In genomic region chr3:183260167-183260904, GRCh38 we compare ENCODE assay signal across 9 cellular contexts. TPM values are rescaled to one million over a fixed set of nuclear protein-coding genes. Genes with fewer than 3 reads are reported as not detected.
DNase-seq lines count a peak whose midpoint lies in the region; ATAC-seq and TF ChIP-seq lines count a peak whose summit lies in the region.
"Had no signal": no experiment of that assay in that cellular context is flagged by ENCODE, and none has a peak within 500 bp of the region (broad histone marks: within the 10 kb centered on the region; RNA-seq: fewer than 3 reads in every experiment).

No MANE protein-coding gene starts in this region.

- H3K27ac ChIP-seq in RWPE1, result peak overlapping the region; percentile 46
- peak overlapping the region; percentile 12 for H3K27ac ChIP-seq in psoas muscle

- POLR2A ChIA-PET in RWPE1 (lab: Yijun Ruan, JAX; ENCODE audit: low non-redundant PET), result no interaction called here

- H3K36me3 ChIP-seq in psoas muscle (ENCODE audit: insufficient read depth in 1 of 2, low read depth in 1 of 2), result peaks cover 2 to 6% of the 10 kb centered on the region in 2 donors

- CTCF ChIA-PET in Calu3 (lab: Charles Lee), result interaction anchor here (0.8 to 1.7 kb wide), 2 partner anchors 7 to 15 kb away, joined by 3 to 4 read pairs; partner anchors contain the start of gene B3GNT5
- CTCF ChIA-PET in RWPE1 (lab: Yijun Ruan, JAX), result interaction anchor here (0.7 kb wide), 1 partner anchor 902 kb away, joined by 3 read pairs; no protein-coding TSS in a partner anchor

- 51 to 66% (median 54%) methylated on average over 7 of the region's 7 CpGs for WGBS in psoas muscle, 3 donors

- TF ChIP-seq CTCF in Calu3 (IDR thresholded peaks at IDR 0.05; ENCODE audit: unreplicated experiment) (no peak), RWPE1 (conservative IDR thresholded peaks at IDR 0.05; ENCODE audit: low read depth) (no peak), psoas muscle (IDR thresholded peaks at IDR 0.05) (no peak), GM10266 (IDR thresholded peaks at IDR 0.05; ENCODE audit: control insufficient read depth, insufficient read depth, low read depth, missing control alignments) (no peak)

- H3K9me3 Mint-ChIP-seq in Calu3 (ENCODE audit: low read depth, unreplicated experiment), result no peaks in the 10 kb centered on the region

- H3K9me3 ChIP-seq in psoas muscle, result no peaks in the 10 kb centered on the region

- peaks cover 54% of the 10 kb centered on the region for H3K4me1 Mint-ChIP-seq in Calu3 (ENCODE audit: low read depth, unreplicated experiment)

- ATAC-seq in psoas muscle (peak in 1 of 4 donors; percentile 35), GM18517 (IDR thresholded peaks at IDR 0.05; ENCODE audit: unreplicated experiment) (no peak)

- no peak overlapping the region for H3K4me3 ChIP-seq in psoas muscle

- no peak for DNase-seq in Calu3
- DNase-seq in RWPE1 (ENCODE audit: low spot score), result no peak
- peak; percentile 28 for DNase-seq in germinal center (ENCODE audit: low spot score)
- no peak for DNase-seq in psoas muscle
- DNase-seq in NCI-H69 (lab: John Stamatoyannopoulos, UW), result no peak
- no peak for DNase-seq in GM10266 (ENCODE audit: extremely low spot score)
- no peak for DNase-seq in NCI-H146 (lab: John Stamatoyannopoulos, UW)
- DNase-seq: stimulated activated naive CD4-positive, alpha-beta T cell treated with Interleukin-2 at 50 U/mL for 16 hours had no signal

- H3K4me3 Mint-ChIP-seq in Calu3 (ENCODE audit: low read depth, unreplicated experiment), result no peak overlapping the region

- peaks cover 35% of the 10 kb centered on the region for H3K36me3 Mint-ChIP-seq in Calu3 (ENCODE audit: insufficient read depth, unreplicated experiment)

- peaks cover 51% of the 10 kb centered on the region for H3K4me1 ChIP-seq in psoas muscle

- no TSS peak for BruUV-seq in Calu3 (replicated peaks; lab: Mats Ljungman, UMichigan)

- no peaks in the 10 kb centered on the region for H3K27me3 ChIP-seq in psoas muscle (ENCODE audit: insufficient read depth in 3 of 3, low read length in 2 of 3)

- intact Hi-C loops in Calu3 (cut with micrococcal nuclease; ENCODE audit: unreplicated experiment) (loop anchor here (2.0 kb wide), 1 partner anchor 46 kb away; no protein-coding TSS in a partner anchor), psoas muscle (cut with DNase I) (no loop called here)

- H3K27me3 Mint-ChIP-seq in Calu3 (ENCODE audit: unreplicated experiment), result no peaks in the 10 kb centered on the region

- peak overlapping the region; percentile 1 for H3K27ac Mint-ChIP-seq in Calu3 (ENCODE audit: unreplicated experiment)

RNA-seq across cellular contexts. Expression of gene B3GNT5, which starts 7.3 kb away (rescaled TPM):
- 42.9 and 43.6 TPM in 2 replicates for total RNA-seq in Calu3 (2022)
- 10 to 100 TPM; 44.8 to 98.1 (median 63.7) TPM for total RNA-seq in psoas muscle
- polyA plus RNA-seq in psoas muscle, result 10 to 100 TPM; 12.1 to 98.9 (median 43.4) TPM
